In genomic region chr7:100189061-100189460, GRCh38 we compare ENCODE assay signal across 1 cellular context.
TF ChIP-seq lines count a peak whose summit lies in the region.

No MANE protein-coding gene starts in this region.

TF ChIP-seq in A549, 52 proteins besides CTCF, POLR2A, EP300 and RAD21:
- no peak for TF ChIP-seq ZNF302 (CRISPR knock-in tag; IDR thresholded peaks at IDR 0.05)
- TF ChIP-seq CBX2 (IDR thresholded peaks at IDR 0.05; ENCODE audit: borderline replicate concordance, low read depth), result no peak
- TF ChIP-seq SMC3 (IDR thresholded peaks at IDR 0.05), result no peak
